16 cellular contexts compared by ENCODE assay signal in genomic region chr3:178823556-178824229, GRCh38.
A peak's percentile ranks its signal among the peaks of the same experiment; 100 is the strongest.
DNase-seq lines count a peak whose midpoint lies in the region; ATAC-seq and TF ChIP-seq lines count a peak whose summit lies in the region.
"Had no signal": no experiment of that assay in that cellular context is flagged by ENCODE, and none has a peak within 500 bp of the region (broad histone marks: within the 10 kb centered on the region; RNA-seq: fewer than 3 reads in every experiment).

No MANE protein-coding gene starts in this region.

- WGBS in right cardiac atrium = 41% methylated on average over 6 of the region's 6 CpGs

- H3K4me1 ChIP-seq in ascending aorta = peaks cover 0 to 5% of the 10 kb centered on the region in 2 donors
- H3K4me1 ChIP-seq in right cardiac atrium (ENCODE audit: control insufficient read depth, insufficient read depth, low read length) = peaks cover 1% of the 10 kb centered on the region
- no peaks in the 10 kb centered on the region for H3K4me1 ChIP-seq in naive thymus-derived CD4-positive, alpha-beta T cell (ENCODE audit: control insufficient read depth in 2 of 2, insufficient read depth in 2 of 2, low read length in 2 of 2)

- DNase-seq in DMS53 treated with DMSO at 0.1 percent for 48 hours (lab: John Stamatoyannopoulos, UW; ENCODE audit: unreplicated experiment) (peak; percentile 50), ascending aorta (ENCODE audit: low spot score in 2 of 2) (no peak), right cardiac atrium (peak in 1 of 3 donors; percentile 37), osteocyte (ENCODE audit: extremely low spot score, unreplicated experiment) (no peak), SKM-1 treated with dmso at 0.1 percent for 144 hours (lab: John Stamatoyannopoulos, UW; ENCODE audit: unreplicated experiment) (no peak), omental fat pad (ENCODE audit: low spot score) (no peak)
- DNase-seq in naive thymus-derived CD4-positive, alpha-beta T cell = no peak
- DNase-seq: activated B cell treated with CpG ODN at 0.5 μM for 24 hours; activated naive CD8-positive, alpha-beta T cell treated with anti-CD3 and anti-CD28 coated beads, Interleukin-2, amount 10 ng/mL, durations not matched to agents 7 days and 5 days; DND-41; foreskin fibroblast; kidney glomerular epithelial cell; NCI-H1105 treated with DMSO at 0.1 percent for 48 hours; stimulated activated CD4-positive, alpha-beta T cell treated with anti-CD3 and anti-CD28 coated beads, Interleukin-4, amount 100 ng/mL, for 4 hours; stimulated activated naive CD4-positive, alpha-beta T cell had no signal

- no peak for TF ChIP-seq CTCF in ascending aorta (IDR thresholded peaks at IDR 0.05)
- TF ChIP-seq CTCF in osteocyte (IDR thresholded peaks at IDR 0.05) = no peak
- TF ChIP-seq CTCF in omental fat pad (IDR thresholded peaks at IDR 0.05) = no peak

- H3K27me3 ChIP-seq in ascending aorta = no peaks in the 10 kb centered on the region
- H3K27me3 ChIP-seq in right cardiac atrium (ENCODE audit: control insufficient read depth, insufficient read depth) = no peaks in the 10 kb centered on the region
- H3K27me3 ChIP-seq in naive thymus-derived CD4-positive, alpha-beta T cell (ENCODE audit: control insufficient read depth in 2 of 2, insufficient read depth in 2 of 2, low read length in 2 of 2) = no peaks in the 10 kb centered on the region

- intact Hi-C loops in ascending aorta (cut with DNase I) = no loop called here
- intact Hi-C loops in right cardiac atrium (cut with DNase I) = no loop called here
- intact Hi-C loops in naive thymus-derived CD4-positive, alpha-beta T cell (cut with micrococcal nuclease) = no loop called here

- no peaks in the 10 kb centered on the region for H3K9me3 ChIP-seq in ascending aorta
- no peaks in the 10 kb centered on the region for H3K9me3 ChIP-seq in right cardiac atrium (ENCODE audit: control insufficient read depth, low read length)
- H3K9me3 ChIP-seq in naive thymus-derived CD4-positive, alpha-beta T cell (ENCODE audit: control insufficient read depth in 2 of 3, low read length in 3 of 3) = no peaks in the 10 kb centered on the region

- CTCF ChIA-PET in naive thymus-derived CD4-positive, alpha-beta T cell (lab: Charles Lee) = no interaction called here

- peaks cover 2% of the 10 kb centered on the region for H3K27me3 Mint-ChIP-seq in osteocyte (ENCODE audit: unreplicated experiment)
- peaks cover 0 to 10% (median 3%) of the 10 kb centered on the region in 5 donors for H3K27me3 Mint-ChIP-seq in naive thymus-derived CD4-positive, alpha-beta T cell
- H3K27me3 Mint-ChIP-seq: activated B cell treated with CpG ODN at 0.5 μM for 24 hours; activated naive CD8-positive, alpha-beta T cell treated with anti-CD3 and anti-CD28 coated beads, Interleukin-2, amount 10 ng/mL, durations not matched to agents 7 days and 5 days had no signal

- H3K4me3 ChIP-seq in ascending aorta (no peak overlapping the region), right cardiac atrium (ENCODE audit: low read length) (no peak overlapping the region)
- no peak overlapping the region for H3K4me3 ChIP-seq in naive thymus-derived CD4-positive, alpha-beta T cell (ENCODE audit: low read length)

- H3K36me3 ChIP-seq in ascending aorta = no peaks in the 10 kb centered on the region
- H3K36me3 ChIP-seq in naive thymus-derived CD4-positive, alpha-beta T cell (ENCODE audit: control insufficient read depth in 2 of 3, insufficient read depth in 3 of 3, low read length in 3 of 3) = no peaks in the 10 kb centered on the region

- peak overlapping the region; percentile 72 to 80 for H3K27ac ChIP-seq in ascending aorta
- H3K27ac ChIP-seq in right cardiac atrium (ENCODE audit: low read length) = peak overlapping the region; percentile 39
- H3K27ac ChIP-seq in naive thymus-derived CD4-positive, alpha-beta T cell (ENCODE audit: low read depth, low read length) = no peak overlapping the region

- H3K36me3 Mint-ChIP-seq in osteocyte (ENCODE audit: unreplicated experiment) = no peaks in the 10 kb centered on the region
- no peaks in the 10 kb centered on the region for H3K36me3 Mint-ChIP-seq in naive thymus-derived CD4-positive, alpha-beta T cell
- H3K36me3 Mint-ChIP-seq: activated naive CD8-positive, alpha-beta T cell treated with anti-CD3 and anti-CD28 coated beads, Interleukin-2, amount 10 ng/mL, durations not matched to agents 7 days and 5 days had no signal

- peaks cover 7% of the 10 kb centered on the region for H3K4me1 Mint-ChIP-seq in osteocyte (ENCODE audit: unreplicated experiment)
- H3K4me1 Mint-ChIP-seq in naive thymus-derived CD4-positive, alpha-beta T cell = no peaks in the 10 kb centered on the region
- H3K4me1 Mint-ChIP-seq: activated B cell treated with CpG ODN at 0.5 μM for 24 hours; activated naive CD8-positive, alpha-beta T cell treated with anti-CD3 and anti-CD28 coated beads, Interleukin-2, amount 10 ng/mL, durations not matched to agents 7 days and 5 days had no signal

- H3K4me3 Mint-ChIP-seq in osteocyte (ENCODE audit: unreplicated experiment) = no peak overlapping the region
- H3K4me3 Mint-ChIP-seq in naive thymus-derived CD4-positive, alpha-beta T cell = no peak overlapping the region
- H3K4me3 Mint-ChIP-seq: activated B cell treated with CpG ODN at 0.5 μM for 24 hours; activated naive CD8-positive, alpha-beta T cell treated with anti-CD3 and anti-CD28 coated beads, Interleukin-2, amount 10 ng/mL, durations not matched to agents 7 days and 5 days had no signal

- H3K27ac Mint-ChIP-seq in osteocyte (ENCODE audit: unreplicated experiment) = peak overlapping the region; percentile 37
- H3K27ac Mint-ChIP-seq in naive thymus-derived CD4-positive, alpha-beta T cell = no peak overlapping the region
- H3K27ac Mint-ChIP-seq: activated B cell treated with CpG ODN at 0.5 μM for 24 hours; activated naive CD8-positive, alpha-beta T cell treated with anti-CD3 and anti-CD28 coated beads, Interleukin-2, amount 10 ng/mL, durations not matched to agents 7 days and 5 days had no signal

- H3K9me3 Mint-ChIP-seq in osteocyte (ENCODE audit: unreplicated experiment) = no peaks in the 10 kb centered on the region
- peaks cover 0 to 5% (median 0%) of the 10 kb centered on the region in 11 donors for H3K9me3 Mint-ChIP-seq in naive thymus-derived CD4-positive, alpha-beta T cell
- H3K9me3 Mint-ChIP-seq: activated B cell treated with CpG ODN at 0.5 μM for 24 hours; activated naive CD8-positive, alpha-beta T cell treated with anti-CD3 and anti-CD28 coated beads, Interleukin-2, amount 10 ng/mL, durations not matched to agents 7 days and 5 days had no signal

- ATAC-seq in right cardiac atrium (peak; percentile 69 to 73), omental fat pad (ENCODE audit: low FRiP score) (no peak), HG03469 (IDR thresholded peaks at IDR 0.05; ENCODE audit: unreplicated experiment) (no peak)
- no peak for ATAC-seq in naive thymus-derived CD4-positive, alpha-beta T cell

- POLR2A ChIA-PET in naive thymus-derived CD4-positive, alpha-beta T cell (lab: Charles Lee) = no interaction called here

Comparison
In these comparisons a context has a peak if more than half of its experiments do, and no peak if none do; other contexts are left out.
1. ATAC-seq: peak in right cardiac atrium (2 of 2); none in naive thymus-derived CD4-positive, alpha-beta T cell (single experiment), omental fat pad (single experiment) and HG03469 (single experiment).